9 cellular contexts compared by ENCODE assay signal in the genomic region with DNA sequence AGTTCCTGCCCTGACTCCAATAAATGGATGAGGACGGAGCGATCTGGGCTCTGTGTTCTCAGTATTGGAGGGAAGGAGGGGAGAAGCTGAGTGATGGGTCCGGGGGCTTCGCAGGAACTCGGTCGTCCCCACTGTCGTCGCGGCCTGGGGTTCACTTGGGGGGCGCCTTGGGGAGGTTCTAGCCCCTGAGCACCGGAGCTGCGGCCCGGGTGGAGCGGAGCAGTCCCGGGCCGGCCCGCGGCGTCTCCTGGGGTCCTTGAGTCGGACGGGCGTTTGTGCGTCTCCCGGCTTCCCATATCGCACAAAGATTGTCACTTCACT. TPM values are rescaled to one million over a fixed set of nuclear protein-coding genes. Genes with fewer than 3 reads are reported as not detected.
DNase-seq lines count a peak whose midpoint lies in the region; ATAC-seq and TF ChIP-seq lines count a peak whose summit lies in the region.
"Had no signal": no experiment of that assay in that cellular context is flagged by ENCODE, and none has a peak within 500 bp of the region (broad histone marks: within the 10 kb centered on the region; RNA-seq: fewer than 3 reads in every experiment).

No MANE protein-coding gene starts in this region.

- H2AK9ac ChIP-seq in IMR-90 (replicated peaks; ENCODE audit: low read depth, low read length, poor library complexity), result no peak overlapping the region

- H3K23ac ChIP-seq in IMR-90 (ENCODE audit: low read depth, low read length), result no peak overlapping the region

- no peak overlapping the region for H3K56ac ChIP-seq in IMR-90 (ENCODE audit: extremely low read depth, insufficient read depth, low read length)

- no peak overlapping the region for H2BK5ac ChIP-seq in IMR-90 (ENCODE audit: low read depth, low read length, poor library complexity, severe bottlenecking)

- H3K27ac ChIP-seq in IMR-90 (ENCODE audit: insufficient read depth, low read length) (no peak overlapping the region), iPS-18a (ENCODE audit: low read length) (no peak overlapping the region)
- H3K27ac ChIP-seq: SJSA1 had no signal

- no peak overlapping the region for H2BK15ac ChIP-seq in IMR-90 (ENCODE audit: low read depth, low read length)

- no peak for ATAC-seq in IMR-90 (ENCODE audit: low read depth)
- ATAC-seq in HG03139 (IDR thresholded peaks at IDR 0.05; ENCODE audit: unreplicated experiment), result no peak
- no peak for ATAC-seq in HG03025 (IDR thresholded peaks at IDR 0.05; ENCODE audit: low FRiP score, unreplicated experiment)

- no peak for TF ChIP-seq RAD21 in IMR-90 (IDR thresholded peaks at IDR 0.05; ENCODE audit: low read length)

- intact Hi-C loops in IMR-90 (cut with micrococcal nuclease), result no loop called here

- POLR2A ChIA-PET in IMR-90 (lab: Charles Lee; ENCODE audit: unreplicated experiment), result no interaction called here

- no peaks in the 10 kb centered on the region for H3K79me1 ChIP-seq in IMR-90 (ENCODE audit: low read depth in 1 of 2, low read length in 2 of 2)

- in situ Hi-C loops in IMR-90 (cut with MboI; ENCODE audit: low sequenced_read_pairs), result no loop called here

- no peak for TF ChIP-seq POLR2A in IMR-90 (IDR thresholded peaks at IDR 0.05; ENCODE audit: low read depth, low read length)

- no peak overlapping the region for H2BK20ac ChIP-seq in IMR-90 (ENCODE audit: low read depth, low read length)

- H3K9me3 ChIP-seq in IMR-90 (ENCODE audit: control insufficient read depth, insufficient read depth, low read length) (no peaks in the 10 kb centered on the region; the same call in none of the 2 replicates), iPS-18a (ENCODE audit: control insufficient read depth, low read depth, low read length) (no peaks in the 10 kb centered on the region)

- TF ChIP-seq CTCF in IMR-90 (conservative IDR thresholded peaks at IDR 0.05; ENCODE audit: low read depth, low read length), result no peak

- H4K91ac ChIP-seq in IMR-90 (ENCODE audit: insufficient read depth, low read depth, low read length), result no peak overlapping the region

- H4K20me1 ChIP-seq in IMR-90 (ENCODE audit: insufficient read depth, low read length), result peaks cover 5% of the 10 kb centered on the region

- no peak overlapping the region for H3K14ac ChIP-seq in IMR-90 (replicated peaks; ENCODE audit: low read depth, low read length)

- H2BK120ac ChIP-seq in IMR-90 (ENCODE audit: low read depth, low read length), result no peak overlapping the region

- DNase-seq in AG08396 (ENCODE audit: low spot score) (peak; percentile 18), IMR-90 (no peak), SK-N-DZ (ENCODE audit: low spot score) (no peak)
- DNase-seq: DMS53, NCI-H1436 treated with DMSO at 0.1 percent for 48 hours had no signal

- H3K4me2 ChIP-seq in IMR-90 (ENCODE audit: low read depth, low read length), result peak overlapping the region; percentile 67

- CTCF ChIA-PET in IMR-90 (lab: Yijun Ruan, JAX), result no interaction called here

- WGBS in IMR-90 (ENCODE audit: extremely low coverage in 2 of 2, insufficient read length in 1 of 2), 2 experiments, result 0% methylated on average over 4 of the region's 25 CpGs; no CpG with 5 or more reads in 1 of the 2 experiments

- H3K27me3 ChIP-seq in IMR-90 (ENCODE audit: control insufficient read depth, insufficient read depth, low read length) (peaks cover 59% of the 10 kb centered on the region), iPS-18a (ENCODE audit: control insufficient read depth, insufficient read depth, low read length) (peaks cover 74% of the 10 kb centered on the region)

- no peak overlapping the region for H3K18ac ChIP-seq in IMR-90 (ENCODE audit: low read depth, low read length)

- H4K5ac ChIP-seq in IMR-90 (ENCODE audit: low read depth, low read length), result no peak overlapping the region

- H3K4ac ChIP-seq in IMR-90 (ENCODE audit: low read depth, low read length), result no peak overlapping the region

- no peak overlapping the region for H2AK5ac ChIP-seq in IMR-90 (ENCODE audit: low read depth, low read length)

- H3K9ac ChIP-seq in IMR-90 (ENCODE audit: low read depth, low read length) (no peak overlapping the region), iPS-18a (ENCODE audit: low read length) (no peak overlapping the region)

- no peak overlapping the region for H3K4me3 ChIP-seq in IMR-90 (ENCODE audit: insufficient read depth, low read depth, low read length)
- H3K4me3 ChIP-seq in iPS-18a (ENCODE audit: low read length), result peak overlapping the region; percentile 51
- H3K4me3 ChIP-seq: SJSA1 had no signal

- H3K36me3 ChIP-seq in IMR-90 (ENCODE audit: control insufficient read depth, insufficient read depth, low read length) (no peaks in the 10 kb centered on the region), iPS-18a (ENCODE audit: control insufficient read depth, low read depth, low read length) (no peaks in the 10 kb centered on the region)
- H3K36me3 ChIP-seq: SJSA1 had no signal

- no TSS peak for BruUV-seq in IMR-90 (replicated peaks; lab: Mats Ljungman, UMichigan)

- no peaks in the 10 kb centered on the region; the same call in 1 of the 2 replicates for H3K4me1 ChIP-seq in IMR-90 (ENCODE audit: control insufficient read depth, insufficient read depth, low read length)
- H3K4me1 ChIP-seq in iPS-18a (ENCODE audit: control insufficient read depth, low read depth, low read length), result peaks cover 11% of the 10 kb centered on the region
- H3K4me1 ChIP-seq: SJSA1 had no signal

- dilution Hi-C loops in IMR-90 (cut with HindIII; ENCODE audit: low sequenced_read_pairs, unreplicated experiment), result no loop called here

- H3K9me1 ChIP-seq in IMR-90 (ENCODE audit: insufficient read depth, low read length), result 0 out of 2 replicates have a peak, but pooled peaks cover 4% of the 10 kb centered on the region

- peak overlapping the region; percentile 51 for H2AFZ ChIP-seq in IMR-90 (replicated peaks; ENCODE audit: low read length, poor library complexity)

- no peak overlapping the region for H4K8ac ChIP-seq in IMR-90 (ENCODE audit: low read depth in 2 of 2, low read length in 2 of 2)

TF ChIP-seq in IMR-90, 13 proteins besides CTCF, POLR2A, EP300 and RAD21:
- TF ChIP-seq RCOR1 (IDR thresholded peaks at IDR 0.05; ENCODE audit: insufficient replicate concordance, low read length), result no peak
- no peak for TF ChIP-seq MAFK (IDR thresholded peaks at IDR 0.05; ENCODE audit: low read depth, low read length)
- TF ChIP-seq MXI1 (IDR thresholded peaks at IDR 0.05; ENCODE audit: borderline replicate concordance, low read depth, low read length), result no peak
- TF ChIP-seq BHLHE40 (IDR thresholded peaks at IDR 0.05; ENCODE audit: low read depth, low read length), result no peak
- TF ChIP-seq FOS (IDR thresholded peaks at IDR 0.05; ENCODE audit: low read depth, low read length), result no peak
- TF ChIP-seq, protein P1, sequence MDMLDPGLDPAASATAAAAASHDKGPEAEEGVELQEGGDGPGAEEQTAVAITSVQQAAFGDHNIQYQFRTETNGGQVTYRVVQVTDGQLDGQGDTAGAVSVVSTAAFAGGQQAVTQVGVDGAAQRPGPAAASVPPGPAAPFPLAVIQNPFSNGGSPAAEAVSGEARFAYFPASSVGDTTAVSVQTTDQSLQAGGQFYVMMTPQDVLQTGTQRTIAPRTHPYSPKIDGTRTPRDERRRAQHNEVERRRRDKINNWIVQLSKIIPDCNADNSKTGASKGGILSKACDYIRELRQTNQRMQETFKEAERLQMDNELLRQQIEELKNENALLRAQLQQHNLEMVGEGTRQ (IDR thresholded peaks at IDR 0.05; ENCODE audit: low read depth, low read length), result no peak
- no peak for TF ChIP-seq ELK1 (IDR thresholded peaks at IDR 0.05; ENCODE audit: borderline replicate concordance, low read depth, low read length)

RNA-seq across cellular contexts. Expression of gene HBM, which starts 0.6 kb away (rescaled TPM):
- not detected in 2 replicates for total RNA-seq in IMR-90 (2012; rRNA removed)
- polyA plus RNA-seq in IMR-90 (2012; rRNA removed), result not detected in 2 replicates
- polyA plus RNA-seq in IMR-90 (2012; cell fraction: cytosol; rRNA removed), result not detected in 2 replicates
- not detected in 2 replicates for polyA plus RNA-seq in IMR-90 (2012; cell fraction: nucleus; rRNA removed; ENCODE audit: low replicate concordance)
- not detected in 2 replicates for polyA plus RNA-seq in SK-N-DZ (2014; cell fraction: cytosol; rRNA removed)
- not detected in 2 replicates for polyA plus RNA-seq in SK-N-DZ (2014; cell fraction: nucleus; rRNA removed)
- total RNA-seq: SJSA1 had no signal

RNA-seq across cellular contexts. Expression of gene HBA2, which starts 7.5 kb away (rescaled TPM):
- not detected in 2 replicates for total RNA-seq in IMR-90 (2012; rRNA removed)
- polyA plus RNA-seq in IMR-90 (2012; rRNA removed), result not detected in 2 replicates
- polyA plus RNA-seq in IMR-90 (2012; cell fraction: cytosol; rRNA removed), result 0.39 TPM in 1 of 2 replicates, not detected in the other
- 0.54 TPM in 1 of 2 replicates, not detected in the other for polyA plus RNA-seq in IMR-90 (2012; cell fraction: nucleus; rRNA removed; ENCODE audit: low replicate concordance)
- 0.55 TPM in 1 of 2 replicates, not detected in the other for polyA plus RNA-seq in SK-N-DZ (2014; cell fraction: cytosol; rRNA removed)
- polyA plus RNA-seq in SK-N-DZ (2014; cell fraction: nucleus; rRNA removed), result not detected in 2 replicates
- total RNA-seq: SJSA1 had no signal

RNA-seq across cellular contexts. Expression of gene HBA1, which starts 11.3 kb away (rescaled TPM):
- total RNA-seq in IMR-90 (2012; rRNA removed), result not detected in 2 replicates
- polyA plus RNA-seq in IMR-90 (2012; rRNA removed), result 0.21 TPM in 1 of 2 replicates, not detected in the other
- 1.2 TPM in 1 of 2 replicates, not detected in the other for polyA plus RNA-seq in IMR-90 (2012; cell fraction: cytosol; rRNA removed)
- not detected in 2 replicates for polyA plus RNA-seq in IMR-90 (2012; cell fraction: nucleus; rRNA removed; ENCODE audit: low replicate concordance)
- polyA plus RNA-seq in SK-N-DZ (2014; cell fraction: cytosol; rRNA removed), result not detected in 2 replicates
- not detected in 2 replicates for polyA plus RNA-seq in SK-N-DZ (2014; cell fraction: nucleus; rRNA removed)
- total RNA-seq: SJSA1 had no signal

RNA-seq across cellular contexts. Expression of gene HBZ, which starts 12.7 kb away (rescaled TPM):
- total RNA-seq in IMR-90 (2012; rRNA removed), result not detected in 2 replicates
- polyA plus RNA-seq in IMR-90 (2012; rRNA removed), result not detected in 2 replicates
- polyA plus RNA-seq in IMR-90 (2012; cell fraction: cytosol; rRNA removed), result not detected in 2 replicates
- polyA plus RNA-seq in IMR-90 (2012; cell fraction: nucleus; rRNA removed; ENCODE audit: low replicate concordance), result not detected in 2 replicates
- polyA plus RNA-seq in SK-N-DZ (2014; cell fraction: cytosol; rRNA removed), result not detected in 2 replicates
- polyA plus RNA-seq in SK-N-DZ (2014; cell fraction: nucleus; rRNA removed), result not detected in 2 replicates
- total RNA-seq: SJSA1 had no signal

RNA-seq across cellular contexts. Expression of gene HBQ1, which starts 15.1 kb away (rescaled TPM):
- total RNA-seq in IMR-90 (2012; rRNA removed), result not detected in 2 replicates
- 0.92 and 1.7 TPM in 2 replicates for polyA plus RNA-seq in IMR-90 (2012; rRNA removed)
- 0.69 and 2.5 TPM in 2 replicates for polyA plus RNA-seq in IMR-90 (2012; cell fraction: cytosol; rRNA removed)
- polyA plus RNA-seq in IMR-90 (2012; cell fraction: nucleus; rRNA removed; ENCODE audit: low replicate concordance), result 0.24 and 1.3 TPM in 2 replicates
- polyA plus RNA-seq in SK-N-DZ (2014; cell fraction: cytosol; rRNA removed), result 19.6 and 54.2 TPM in 2 replicates
- 21.9 and 39.2 TPM in 2 replicates for polyA plus RNA-seq in SK-N-DZ (2014; cell fraction: nucleus; rRNA removed)
- total RNA-seq: SJSA1 had no signal
